Comparison of ENCODE assay signal across 1 cellular context in genomic region chr12:46471404-46471803, GRCh38.
TF ChIP-seq lines count a peak whose summit lies in the region.

No MANE protein-coding gene starts in this region.

TF ChIP-seq in HepG2, 621 proteins besides CTCF, POLR2A, EP300 and RAD21:
- TF ChIP-seq GMEB1 (CRISPR knock-in tag; IDR thresholded peaks at IDR 0.05; ENCODE audit: borderline replicate concordance), result 0 out of 2 replicates have a peak, but pooled peaks have one; percentile 24
- TF ChIP-seq MZF1 (CRISPR knock-in tag; IDR thresholded peaks at IDR 0.05; ENCODE audit: borderline replicate concordance), result no peak
- TF ChIP-seq DNMT3B (CRISPR knock-in tag; conservative IDR thresholded peaks at IDR 0.05), result no peak
